Comparison of ENCODE assay signal across 24 cellular contexts in the genomic region with DNA sequence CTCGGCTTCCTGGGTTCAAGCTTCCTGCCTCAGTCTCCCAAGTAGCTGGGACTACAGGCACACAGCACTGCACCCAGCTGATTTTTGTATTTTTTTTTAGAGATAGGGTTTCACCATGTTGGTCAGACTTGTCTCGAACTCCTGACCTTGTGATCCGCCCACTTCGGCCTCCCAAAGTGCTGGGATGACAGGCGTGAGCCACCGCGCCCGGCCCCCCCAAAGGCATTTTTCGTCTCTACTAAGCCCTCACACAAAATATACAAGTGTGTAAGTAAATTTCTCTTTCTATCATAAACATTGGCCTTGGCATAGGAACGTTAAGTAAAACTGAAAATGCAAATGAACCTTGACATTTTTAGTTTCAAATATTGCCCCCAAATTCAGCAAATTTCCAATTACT.
"Had no signal": no experiment of that assay in that cellular context is flagged by ENCODE, and none has a peak within 500 bp of the region (broad histone marks: within the 10 kb centered on the region; RNA-seq: fewer than 3 reads in every experiment).

No MANE protein-coding gene starts in this region.

- ATAC-seq: activated CD4-positive, alpha-beta T cell treated with anti-CD3 and anti-CD28 coated beads for 36 hours; effector memory CD8-positive, alpha-beta T cell; esophagus mucosa; left lung; stimulated activated naive CD8-positive, alpha-beta T cell treated with anti-CD3 and anti-CD28 coated beads, Interleukin-15, amount 100 ng/mL, for 72 hours had no signal

- H3K9me3 ChIP-seq: adrenal gland, ascending aorta, left lung, tibial nerve had no signal

- H3K27ac ChIP-seq: ascending aorta, dorsolateral prefrontal cortex, left lung, tibial nerve had no signal

- H3K4me3 ChIP-seq: adrenal gland, ascending aorta, left lung, lung, tibial nerve had no signal

- H3K27me3 ChIP-seq: adrenal gland, ascending aorta, dorsolateral prefrontal cortex, left lung, tibial nerve had no signal

- H3K9me3 Mint-ChIP-seq: activated B cell treated with CpG ODN at 0.5 μM for 24 hours; activated naive CD4-positive, alpha-beta T cell treated with anti-CD3 and anti-CD28 coated beads, Interleukin-2, amount 50 U/mL, for 24 hours; activated T-cell treated with anti-CD3 and anti-CD28 coated beads, Interleukin-2, amount 50 U/mL, for 24 hours; effector memory CD8-positive, alpha-beta T cell; naive B cell; stimulated activated naive CD8-positive, alpha-beta T cell treated with anti-CD3 and anti-CD28 coated beads, Interleukin-15, amount 100 ng/mL, for 72 hours; T-helper 1 cell treated with Interleukin-12 subunit alpha and Interleukin-12 subunit beta and Interleukin-4 antibody, amounts not matched to agents 30 μg/mL and 1 μg/mL, for 36 hours had no signal

- DNase-seq: activated B cell treated with CpG ODN at 0.5 μM for 24 hours; activated CD4-positive, alpha-beta T cell treated with anti-CD3 and anti-CD28 coated beads, Interleukin-2, amount 50 U/mL, for 4 hours; activated CD8-positive, alpha-beta memory T cell treated with anti-CD3 and anti-CD28 coated beads for 24 hours; activated CD8-positive, alpha-beta memory T cell treated with anti-CD3 and anti-CD28 coated beads, Interleukin-2, amount 50 U/mL, for 4 hours; activated T-cell treated with anti-CD3 and anti-CD28 coated beads, Interleukin-2, amount 50 U/mL, for 24 hours; central memory CD4-positive, alpha-beta T cell; dorsolateral prefrontal cortex; effector memory CD8-positive, alpha-beta T cell; hippocampal formation; kidney glomerular epithelial cell; left lung; naive B cell; occipital lobe; stimulated activated CD4-positive, alpha-beta T cell treated with anti-CD3 and anti-CD28 coated beads, Interleukin-4, amount 100 ng/mL, for 1 hour; stimulated activated naive CD8-positive, alpha-beta T cell treated with anti-CD3 and anti-CD28 coated beads, Interleukin-15, amount 100 ng/mL, for 72 hours; T1000 had no signal

- H3K27me3 Mint-ChIP-seq: activated B cell treated with CpG ODN at 0.5 μM for 24 hours; activated CD4-positive, alpha-beta T cell treated with anti-CD3 and anti-CD28 coated beads for 36 hours; activated naive CD4-positive, alpha-beta T cell treated with anti-CD3 and anti-CD28 coated beads, Interleukin-2, amount 50 U/mL, for 24 hours; activated T-cell treated with anti-CD3 and anti-CD28 coated beads, Interleukin-2, amount 50 U/mL, for 24 hours; effector memory CD8-positive, alpha-beta T cell; naive B cell; stimulated activated naive CD8-positive, alpha-beta T cell treated with anti-CD3 and anti-CD28 coated beads, Interleukin-15, amount 100 ng/mL, for 72 hours had no signal

- H3K36me3 Mint-ChIP-seq: naive B cell had no signal

- H3K27ac Mint-ChIP-seq: activated B cell treated with CpG ODN at 0.5 μM for 24 hours; activated naive CD4-positive, alpha-beta T cell treated with anti-CD3 and anti-CD28 coated beads, Interleukin-2, amount 50 U/mL, for 24 hours; T-helper 1 cell treated with Interleukin-12 subunit alpha and Interleukin-12 subunit beta and Interleukin-4 antibody, amounts not matched to agents 30 μg/mL and 1 μg/mL, for 36 hours had no signal
